ENCODE assay signal across 19 cellular contexts in the genomic region with DNA sequence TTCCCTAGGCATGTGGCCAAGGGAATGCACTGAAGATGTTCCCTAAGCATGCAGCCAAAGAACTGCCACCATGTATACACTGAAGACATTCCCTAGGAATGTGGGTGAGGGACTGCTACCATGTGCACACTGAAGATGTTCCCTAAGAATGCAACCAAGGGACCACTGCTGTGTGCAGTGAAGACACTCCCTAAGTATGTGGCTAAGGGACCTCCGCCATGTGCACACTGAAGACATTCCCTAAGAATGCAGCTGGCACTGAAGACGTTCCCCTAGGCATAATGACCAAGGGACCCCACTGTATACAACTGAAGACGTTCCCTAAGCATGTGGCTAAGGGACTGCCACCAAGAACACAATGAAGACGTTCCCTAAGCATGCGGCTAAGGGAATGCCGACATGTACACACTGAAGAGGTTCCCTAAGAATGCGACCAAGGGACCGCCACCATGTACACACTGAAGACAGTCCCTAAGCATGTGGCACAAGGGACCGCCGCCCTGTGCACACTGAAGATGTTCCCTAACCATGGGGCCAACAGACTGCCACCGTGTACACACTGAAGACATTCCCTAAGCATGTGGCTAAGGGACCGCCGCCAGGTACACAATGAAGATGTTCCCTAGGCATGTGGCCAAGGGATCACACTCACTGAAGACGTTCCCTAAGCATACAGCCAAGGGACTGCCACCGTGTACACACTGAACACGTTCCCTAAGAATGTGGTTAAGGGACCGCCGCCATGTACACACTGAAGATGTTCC.
"Had no signal": no experiment of that assay in that cellular context is flagged by ENCODE, and none has a peak within 500 bp of the region (broad histone marks: within the 10 kb centered on the region; RNA-seq: fewer than 3 reads in every experiment).

No MANE protein-coding gene starts in this region.

- H3K4me3 Mint-ChIP-seq: activated CD4-positive, alpha-beta memory T cell treated with anti-CD3 and anti-CD28 coated beads, Interleukin-2, amount 10 ng/mL, durations not matched to agents 7 days and 5 days; activated CD4-positive, alpha-beta T cell treated with anti-CD3 and anti-CD28 coated beads for 36 hours; activated naive CD8-positive, alpha-beta T cell treated with anti-CD3 and anti-CD28 coated beads, Interleukin-2, amount 50 U/mL, for 24 hours; activated T-helper 1 cell treated with anti-CD3 and anti-CD28 coated beads, Interleukin-12 subunit alpha, Interleukin-12 subunit beta, Interleukin-2, Interleukin-4 antibody, amounts not matched to agents 30 ng/mL and 10 ng/mL and 1 ng/mL, durations not matched to agents 14 hours and 24 hours and 36 hours; mesothelial cell of epicardium; T-cell had no signal

- H3K4me1 Mint-ChIP-seq: activated CD4-positive, alpha-beta memory T cell treated with anti-CD3 and anti-CD28 coated beads, Interleukin-2, amount 10 ng/mL, durations not matched to agents 7 days and 5 days; activated naive CD8-positive, alpha-beta T cell treated with anti-CD3 and anti-CD28 coated beads, Interleukin-2, amount 50 U/mL, for 24 hours had no signal

- H3K36me3 ChIP-seq: ascending aorta, colonic mucosa, neutrophil had no signal

- H3K27me3 Mint-ChIP-seq: activated CD4-positive, alpha-beta memory T cell treated with anti-CD3 and anti-CD28 coated beads, Interleukin-2, amount 10 ng/mL, durations not matched to agents 7 days and 5 days; activated CD4-positive, alpha-beta T cell treated with anti-CD3 and anti-CD28 coated beads for 36 hours; activated naive CD8-positive, alpha-beta T cell treated with anti-CD3 and anti-CD28 coated beads, Interleukin-2, amount 50 U/mL, for 24 hours; T-cell had no signal

- H3K27ac Mint-ChIP-seq: activated CD4-positive, alpha-beta memory T cell treated with anti-CD3 and anti-CD28 coated beads, Interleukin-2, amount 10 ng/mL, durations not matched to agents 7 days and 5 days; activated CD4-positive, alpha-beta T cell treated with anti-CD3 and anti-CD28 coated beads for 36 hours; activated naive CD8-positive, alpha-beta T cell treated with anti-CD3 and anti-CD28 coated beads, Interleukin-2, amount 50 U/mL, for 24 hours; activated T-helper 1 cell treated with anti-CD3 and anti-CD28 coated beads, Interleukin-12 subunit alpha, Interleukin-12 subunit beta, Interleukin-2, Interleukin-4 antibody, amounts not matched to agents 30 ng/mL and 10 ng/mL and 1 ng/mL, durations not matched to agents 14 hours and 24 hours and 36 hours; mesothelial cell of epicardium; T-cell had no signal

- ATAC-seq: activated CD4-positive, alpha-beta T cell treated with anti-CD3 and anti-CD28 coated beads for 36 hours; activated naive CD8-positive, alpha-beta T cell treated with anti-CD3 and anti-CD28 coated beads, Interleukin-2, amount 50 U/mL, for 24 hours; gastroesophageal sphincter; T-cell had no signal

- DNase-seq: activated CD4-positive, alpha-beta memory T cell treated with anti-CD3 and anti-CD28 coated beads, Interleukin-2, amount 10 ng/mL, durations not matched to agents 7 days and 5 days; activated CD4-positive, alpha-beta T cell treated with anti-CD3 and anti-CD28 coated beads for 36 hours; activated CD8-positive, alpha-beta memory T cell treated with anti-CD3 and anti-CD28 coated beads, Interleukin-2, amount 50 U/mL, for 4 hours; activated naive CD4-positive, alpha-beta T cell treated with Interleukin-2 at 50 U/mL for 16 hours; activated naive CD8-positive, alpha-beta T cell treated with anti-CD3 and anti-CD28 coated beads, Interleukin-2, amount 50 U/mL, for 24 hours; colonic mucosa; effector CD4-positive, alpha-beta T cell; kidney glomerular epithelial cell; T-cell; T1000 had no signal

- H3K27ac ChIP-seq: ascending aorta, colonic mucosa, epithelial cell of prostate, gastroesophageal sphincter, neutrophil, skin epidermis, tibial nerve, VCaP had no signal

- H3K4me1 ChIP-seq: ascending aorta, colonic mucosa, gastroesophageal sphincter had no signal

- H3K9me3 ChIP-seq: ascending aorta, colonic mucosa, gastroesophageal sphincter, neutrophil, tibial nerve had no signal

- H3K4me3 ChIP-seq: ascending aorta, colonic mucosa, gastroesophageal sphincter, skin epidermis, tibial nerve had no signal

- H3K27me3 ChIP-seq: ascending aorta, colonic mucosa, gastroesophageal sphincter, neutrophil, tibial nerve had no signal
